8 cellular contexts compared by ENCODE assay signal in the genomic region with DNA sequence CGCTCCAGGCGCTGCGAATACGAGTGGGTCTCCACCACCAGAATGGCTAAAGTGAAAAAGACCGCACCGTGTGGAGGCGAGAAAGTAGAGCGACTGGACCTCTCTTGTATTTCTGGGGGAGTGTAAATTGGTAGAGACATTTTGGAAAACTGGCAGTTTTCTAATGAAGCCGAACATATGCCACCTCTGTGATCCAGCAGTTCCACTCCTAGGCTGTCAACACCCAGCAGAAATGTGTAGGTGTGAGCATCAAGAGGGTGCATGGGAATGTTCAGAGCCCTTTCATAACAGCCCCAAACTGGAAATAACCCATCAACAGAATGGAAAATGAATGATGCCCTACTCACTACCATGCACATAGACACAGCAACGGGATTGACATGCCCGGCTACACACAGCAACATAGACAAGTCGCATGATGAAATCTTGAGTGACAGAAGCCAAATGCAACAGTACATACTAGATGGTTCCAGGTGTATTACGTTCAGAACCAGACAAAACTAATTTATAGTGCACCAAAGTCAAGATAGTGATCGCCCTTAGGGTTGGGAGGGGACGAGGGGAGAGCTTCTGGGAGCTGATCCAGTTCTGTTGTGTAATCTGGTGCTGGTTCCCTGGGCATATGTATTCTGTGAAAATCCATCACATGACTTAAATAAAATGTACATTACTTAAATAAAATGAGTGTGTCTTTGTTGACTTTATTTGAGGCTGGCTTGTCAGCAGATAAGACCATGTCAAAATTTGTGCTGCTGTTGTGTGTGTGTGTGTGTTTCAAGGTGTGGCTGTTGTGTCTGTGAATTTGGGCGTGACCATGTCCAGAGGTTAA. TPM values are rescaled to one million over a fixed set of nuclear protein-coding genes. Genes with fewer than 3 reads are reported as not detected.
DNase-seq lines count a peak whose midpoint lies in the region; ATAC-seq and TF ChIP-seq lines count a peak whose summit lies in the region.

No MANE protein-coding gene starts in this region.

- no peaks in the 10 kb centered on the region for H4K20me1 ChIP-seq in neural progenitor cell (ENCODE audit: low read depth)

- DNase-seq in CD14-positive monocyte (ENCODE audit: low spot score) (no peak), NCI-H226 (peak; percentile 13), neural progenitor cell (ENCODE audit: low spot score) (no peak), erythroblast (lab: John Stamatoyannopoulos, UW) (no peak), COLO668 (lab: John Stamatoyannopoulos, UW; ENCODE audit: unreplicated experiment) (no peak), GM20000 (ENCODE audit: low spot score) (no peak)

- H3K27ac ChIP-seq in ectodermal cell (ENCODE audit: insufficient read depth, low read depth, low read length, poor library complexity, severe bottlenecking) (no peak overlapping the region), neural progenitor cell (no peak overlapping the region)

- H3K4me3 ChIP-seq in ectodermal cell (ENCODE audit: insufficient read depth, low read depth, low read length) (peak overlapping the region; percentile 24), neural progenitor cell (peak overlapping the region; percentile 46)

- H3K9ac ChIP-seq in neural progenitor cell, result no peak overlapping the region

- H3K27me3 Mint-ChIP-seq in CD14-positive monocyte (ENCODE audit: low read depth in 3 of 3), result peaks cover 0 to 3% (median 0%) of the 10 kb centered on the region in 3 donors
- H3K27me3 Mint-ChIP-seq in neural progenitor cell (ENCODE audit: insufficient read depth, low read depth), result peaks cover 14% of the 10 kb centered on the region

- intact Hi-C loops in CD14-positive monocyte (cut with micrococcal nuclease), result no loop called here

- TF ChIP-seq CTCF in CD14-positive monocyte (IDR thresholded peaks at IDR 0.05) (no peak), neural progenitor cell (IDR thresholded peaks at IDR 0.05) (no peak), GM20000 (IDR thresholded peaks at IDR 0.05; ENCODE audit: extremely low read depth, missing control alignments) (no peak)

- no peak for ATAC-seq in HG02970 (IDR thresholded peaks at IDR 0.05; ENCODE audit: low FRiP score, unreplicated experiment)

- peaks cover 42% of the 10 kb centered on the region for H3F3A ChIP-seq in neural progenitor cell (ENCODE audit: low read depth)

- TF ChIP-seq POLR2A in erythroblast (IDR thresholded peaks at IDR 0.05; ENCODE audit: low read length), result no peak

- WGBS in ectodermal cell, 2 experiments, result 65 to 67% methylated on average over 16 of the region's 16 CpGs

- peaks cover 11% of the 10 kb centered on the region for H3K27me3 ChIP-seq in ectodermal cell (ENCODE audit: control insufficient read depth, insufficient read depth, low read length, poor library complexity, severe bottlenecking)
- H3K27me3 ChIP-seq in neural progenitor cell, result peaks cover 12% of the 10 kb centered on the region

- peaks cover 46% of the 10 kb centered on the region for H3K4me1 Mint-ChIP-seq in CD14-positive monocyte
- peaks cover 34% of the 10 kb centered on the region for H3K4me1 Mint-ChIP-seq in neural progenitor cell

- H2AFZ ChIP-seq in neural progenitor cell (replicated peaks), result peak overlapping the region; percentile 86

- H3K4me3 Mint-ChIP-seq in CD14-positive monocyte (peak overlapping the region; percentile 76 to 82), neural progenitor cell (peak overlapping the region; percentile 91)

- H3K9me3 ChIP-seq in ectodermal cell (ENCODE audit: control insufficient read depth, low read length) (no peaks in the 10 kb centered on the region), neural progenitor cell (ENCODE audit: low read depth) (no peaks in the 10 kb centered on the region)

- peak overlapping the region; percentile 73 for H3K4me2 ChIP-seq in neural progenitor cell

- peaks cover 8% of the 10 kb centered on the region for H3K79me2 ChIP-seq in neural progenitor cell (ENCODE audit: low read depth)

- H3K9me3 Mint-ChIP-seq in CD14-positive monocyte (no peaks in the 10 kb centered on the region), neural progenitor cell (no peaks in the 10 kb centered on the region)

- H3K27ac Mint-ChIP-seq in CD14-positive monocyte (peak overlapping the region; percentile 62 to 88 (median 83)), neural progenitor cell (no peak overlapping the region)

- H3K36me3 ChIP-seq in ectodermal cell (ENCODE audit: control insufficient read depth, insufficient read depth, low read length) (no peaks in the 10 kb centered on the region), neural progenitor cell (no peaks in the 10 kb centered on the region)

- H3K36me3 Mint-ChIP-seq in CD14-positive monocyte (peaks cover 9 to 22% of the 10 kb centered on the region in 2 donors), neural progenitor cell (peaks cover 6% of the 10 kb centered on the region)

- peaks cover 14% of the 10 kb centered on the region for H3K4me1 ChIP-seq in ectodermal cell (ENCODE audit: control insufficient read depth, insufficient read depth, low read length)
- peaks cover 16% of the 10 kb centered on the region for H3K4me1 ChIP-seq in neural progenitor cell

RNA-seq across cellular contexts. Expression of a gene that starts 0.9 kb away (rescaled TPM):
- 10 to 100 TPM; 17.4 to 19.1 TPM for polyA plus RNA-seq in CD14-positive monocyte
- polyA plus RNA-seq in ectodermal cell (2013, experiment 1 of 4), result 40.5 TPM
- polyA plus RNA-seq in ectodermal cell (2013, experiment 2 of 4), result 35.8 TPM
- polyA plus RNA-seq in ectodermal cell (2013, experiment 3 of 4), result 32.7 TPM
- polyA plus RNA-seq in ectodermal cell (2013, experiment 4 of 4), result 37.9 TPM
- total RNA-seq in neural progenitor cell (ENCODE audit: low replicate concordance), result 18.3 and 32.1 TPM in 2 replicates

RNA-seq across cellular contexts. Expression of a gene that starts 1.7 kb away (rescaled TPM):
- not detected for polyA plus RNA-seq in CD14-positive monocyte
- 3.4 TPM for polyA plus RNA-seq in ectodermal cell (2013, experiment 1 of 4)
- 2.7 TPM for polyA plus RNA-seq in ectodermal cell (2013, experiment 2 of 4)
- polyA plus RNA-seq in ectodermal cell (2013, experiment 3 of 4), result 3.9 TPM
- polyA plus RNA-seq in ectodermal cell (2013, experiment 4 of 4), result 3.5 TPM
- total RNA-seq in neural progenitor cell (ENCODE audit: low replicate concordance), result 0.39 and 1.5 TPM in 2 replicates

RNA-seq across cellular contexts. Expression of a gene that starts 28.6 kb away (rescaled TPM):
- under 1 TPM in 1 of 2 donors, not detected in 1; 0.14 TPM for polyA plus RNA-seq in CD14-positive monocyte
- polyA plus RNA-seq in ectodermal cell (2013, experiment 1 of 4), result 80.8 TPM
- polyA plus RNA-seq in ectodermal cell (2013, experiment 2 of 4), result 83.7 TPM
- 56.7 TPM for polyA plus RNA-seq in ectodermal cell (2013, experiment 3 of 4)
- polyA plus RNA-seq in ectodermal cell (2013, experiment 4 of 4), result 60.5 TPM
- 9.2 and 76.7 TPM in 2 replicates for total RNA-seq in neural progenitor cell (ENCODE audit: low replicate concordance)

RNA-seq across cellular contexts. Expression of a gene that starts 54.1 kb away (rescaled TPM):
- 10 to 100 TPM; 76.8 to 80.3 TPM for polyA plus RNA-seq in CD14-positive monocyte
- 14.0 TPM for polyA plus RNA-seq in ectodermal cell (2013, experiment 1 of 4)
- polyA plus RNA-seq in ectodermal cell (2013, experiment 2 of 4), result 15.7 TPM
- polyA plus RNA-seq in ectodermal cell (2013, experiment 3 of 4), result 12.7 TPM
- 16.1 TPM for polyA plus RNA-seq in ectodermal cell (2013, experiment 4 of 4)
- total RNA-seq in neural progenitor cell (ENCODE audit: low replicate concordance), result 10.2 and 20.1 TPM in 2 replicates
